ENCODE assay signal across 1 cellular context in genomic region chr7:134028853-134029252, GRCh38.
TF ChIP-seq lines count a peak whose summit lies in the region.

No MANE protein-coding gene starts in this region.

TF ChIP-seq in GM23338, 12 proteins besides CTCF, POLR2A, EP300 and RAD21 (continued from another document):
- TF ChIP-seq CREB1 (CRISPR knock-in tag; IDR thresholded peaks at IDR 0.05; ENCODE audit: low read depth) (peak; percentile 72; the same call in 1 of the 2 replicates), STAT1 (IDR thresholded peaks at IDR 0.05; ENCODE audit: unreplicated experiment) (no peak), POLR2AphosphoS5 (IDR thresholded peaks at IDR 0.05; ENCODE audit: low read depth) (no peak), ETS1 (IDR thresholded peaks at IDR 0.05) (no peak), ZNF114 (CRISPR knock-in tag; IDR thresholded peaks at IDR 0.05) (0 out of 2 replicates have a peak, but pooled peaks have one; percentile 66), EZH2 (IDR thresholded peaks at IDR 0.05; ENCODE audit: low read depth, unreplicated experiment) (no peak), NANOG (IDR thresholded peaks at IDR 0.05; ENCODE audit: borderline replicate concordance) (peak; percentile 65; the same call in 1 of the 2 replicates)
